In the genomic region with DNA sequence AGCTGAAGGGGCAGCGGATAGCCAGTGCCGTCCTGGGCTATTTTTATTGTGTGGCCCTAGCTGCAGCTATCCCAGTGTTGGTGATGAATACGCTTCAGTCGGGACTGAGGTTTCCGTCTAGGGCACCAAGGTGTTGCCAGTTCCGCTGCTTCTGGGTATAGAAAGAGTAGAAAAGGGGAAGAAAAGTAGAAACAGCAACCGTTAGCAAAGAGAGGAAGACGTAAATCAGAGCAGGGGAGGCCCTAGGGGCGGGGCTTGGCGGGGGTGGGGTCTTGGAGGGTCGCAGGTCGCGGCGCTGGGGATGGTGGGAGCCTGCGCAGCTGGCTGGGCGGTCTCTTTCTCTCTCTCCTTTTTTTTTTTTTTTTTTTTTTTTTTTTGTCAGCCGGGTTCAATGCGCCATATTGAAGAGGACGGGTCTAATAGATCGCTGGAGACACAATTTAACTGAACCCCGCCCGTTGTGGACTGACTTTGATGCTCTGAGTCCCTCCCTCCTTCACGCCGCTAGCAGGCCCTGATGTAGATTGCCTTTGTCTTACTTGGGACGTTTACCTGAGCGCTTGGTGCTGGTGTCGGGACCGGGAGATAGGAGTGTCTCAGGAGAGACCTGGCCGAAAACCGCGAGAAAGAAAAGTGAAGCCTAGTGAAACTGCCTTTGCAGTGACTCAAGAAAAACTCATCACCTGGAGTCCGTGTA, we compare ENCODE assay signal across 8 cellular contexts. TPM values are rescaled to one million over a fixed set of nuclear protein-coding genes. Genes with fewer than 3 reads are reported as not detected.
DNase-seq lines count a peak whose midpoint lies in the region; ATAC-seq and TF ChIP-seq lines count a peak whose summit lies in the region.

No MANE protein-coding gene starts in this region.

- CTCF ChIA-PET in HEK293T (lab: Yijun Ruan, JAX): no interaction called here

- no peak for TF ChIP-seq CTCF in heart left ventricle (IDR thresholded peaks at IDR 0.05)

- DNase-seq in DMS79 (lab: John Stamatoyannopoulos, UW) (peak; percentile 20), heart left ventricle (peak in 3 of 5 donors; percentile 80 to 83 (median 82)), NCI-H187 (lab: John Stamatoyannopoulos, UW) (no peak), HEK293T (ENCODE audit: extremely low spot score) (no peak)
- peak; percentile 71 to 74 for DNase-seq in activated CD4-positive, alpha-beta T cell treated with anti-CD3 and anti-CD28 coated beads, Interleukin-2, amount 50 U/mL, for 48 hours
- DNase-seq in stimulated activated CD4-positive, alpha-beta T cell treated with anti-CD3 and anti-CD28 coated beads, TNF-alpha, amount 100 ng/mL, for 1 hour (ENCODE audit: low read depth in 3 of 3, low spot score in 1 of 3): peak in 2 of 3 donors; percentile 53 to 57

- 0 to 1% methylated on average over 32 of the region's 32 CpGs; no CpG with 5 or more reads in 2 of the 4 donors for WGBS in heart left ventricle, 4 donors

- no peaks in the 10 kb centered on the region for H3K27me3 ChIP-seq in heart left ventricle

- TF ChIP-seq POLR2A in heart left ventricle (IDR thresholded peaks at IDR 0.05): no peak

- H3K4me1 ChIP-seq in heart left ventricle: peaks cover 0 to 12% (median 0%) of the 10 kb centered on the region in 12 donors

- H3K36me3 ChIP-seq in heart left ventricle: peaks cover 0 to 9% (median 0%) of the 10 kb centered on the region in 9 donors

- no peaks in the 10 kb centered on the region for H3K9me3 ChIP-seq in heart left ventricle

- H3K27ac ChIP-seq in heart left ventricle: peak overlapping the region in 7 of 12 donors; percentile 53 to 93 (median 85)

- H3K4me3 ChIP-seq in heart left ventricle: peak overlapping the region in 7 of 12 donors; percentile 53 to 93 (median 75)

- POLR2A ChIA-PET in HEK293T (lab: Yijun Ruan, JAX): no interaction called here

- intact Hi-C loops in heart left ventricle (cut with DNase I): no loop called here

- ATAC-seq in HG03196 (IDR thresholded peaks at IDR 0.05; ENCODE audit: unreplicated experiment) (peak; percentile 78), heart left ventricle (peak in 2 of 4 donors; percentile 95 to 97), HG03469 (IDR thresholded peaks at IDR 0.05; ENCODE audit: unreplicated experiment) (no peak)

TF ChIP-seq in HEK293T, 16 proteins besides CTCF, POLR2A, EP300 and RAD21:
- TF ChIP-seq L3MBTL2 (conservative IDR thresholded peaks at IDR 0.05) (no peak), HDGF (IDR thresholded peaks at IDR 0.05; ENCODE audit: borderline replicate concordance) (no peak), BHLHE40 (IDR thresholded peaks at IDR 0.05; ENCODE audit: borderline replicate concordance) (no peak), SP1 (IDR thresholded peaks at IDR 0.05) (no peak), FOXK2 (IDR thresholded peaks at IDR 0.05) (no peak), NFRKB (IDR thresholded peaks at IDR 0.05) (no peak)
- TF ChIP-seq, protein P1, sequence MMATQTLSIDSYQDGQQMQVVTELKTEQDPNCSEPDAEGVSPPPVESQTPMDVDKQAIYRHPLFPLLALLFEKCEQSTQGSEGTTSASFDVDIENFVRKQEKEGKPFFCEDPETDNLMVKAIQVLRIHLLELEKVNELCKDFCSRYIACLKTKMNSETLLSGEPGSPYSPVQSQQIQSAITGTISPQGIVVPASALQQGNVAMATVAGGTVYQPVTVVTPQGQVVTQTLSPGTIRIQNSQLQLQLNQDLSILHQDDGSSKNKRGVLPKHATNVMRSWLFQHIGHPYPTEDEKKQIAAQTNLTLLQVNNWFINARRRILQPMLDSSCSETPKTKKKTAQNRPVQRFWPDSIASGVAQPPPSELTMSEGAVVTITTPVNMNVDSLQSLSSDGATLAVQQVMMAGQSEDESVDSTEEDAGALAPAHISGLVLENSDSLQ (IDR thresholded peaks at IDR 0.05): no peak

RNA-seq across cellular contexts. Expression of gene USP9Y, which starts 38.9 kb away (rescaled TPM):
- 10 to 100 TPM in 4 of 9 donors, not detected in 5; 21.3 to 34.5 (median 30.9) TPM for total RNA-seq in heart left ventricle
- 10 to 100 TPM in 1 of 2 donors, 1 to 10 TPM in 1; 8.9 to 16.3 TPM for polyA plus RNA-seq in heart left ventricle

Comparison
In these comparisons a context has a peak if more than half of its experiments do, and no peak if none do; other contexts are left out.
1. DNase-seq: peak in DMS79 (single experiment), activated CD4-positive, alpha-beta T cell treated with anti-CD3 and anti-CD28 coated beads, Interleukin-2, amount 50 U/mL, for 48 hours (2 of 2), heart left ventricle (3 of 5) and stimulated activated CD4-positive, alpha-beta T cell treated with anti-CD3 and anti-CD28 coated beads, TNF-alpha, amount 100 ng/mL, for 1 hour (2 of 3); none in NCI-H187 (0 of 2) and HEK293T (single experiment).